ENCODE assay signal across 1 cellular context in the genomic region with DNA sequence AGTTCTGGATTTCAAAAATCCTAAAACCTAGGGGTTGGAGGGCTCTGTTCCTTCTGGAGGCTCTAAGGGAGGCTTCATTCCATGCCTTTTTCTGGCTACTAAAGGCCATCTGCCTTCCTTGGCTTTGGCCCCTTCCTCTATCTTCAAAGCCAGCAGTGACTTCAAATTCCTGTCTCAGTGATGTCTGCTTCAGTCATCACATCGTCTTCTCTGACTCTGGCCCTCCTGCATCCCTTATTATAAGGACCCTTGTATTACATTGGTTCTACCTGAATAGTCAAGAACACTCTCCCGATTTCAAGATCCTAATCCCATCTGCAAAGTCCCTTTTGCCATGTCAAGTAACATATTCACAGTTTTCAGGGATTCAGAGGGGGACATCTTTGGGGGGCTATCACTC.
TF ChIP-seq lines count a peak whose summit lies in the region.

No MANE protein-coding gene starts in this region.

TF ChIP-seq in A549, 52 proteins besides CTCF, POLR2A, EP300 and RAD21 (continued from another document):
- TF ChIP-seq REST (IDR thresholded peaks at IDR 0.05) (no peak), KDM1A (IDR thresholded peaks at IDR 0.05; ENCODE audit: low read depth) (no peak), MYC (IDR thresholded peaks at IDR 0.05; ENCODE audit: borderline replicate concordance, low read length) (no peak)
TF ChIP-seq in A549: peak in this region for 0.
